Comparison of ENCODE assay signal across 21 cellular contexts in the genomic region with DNA sequence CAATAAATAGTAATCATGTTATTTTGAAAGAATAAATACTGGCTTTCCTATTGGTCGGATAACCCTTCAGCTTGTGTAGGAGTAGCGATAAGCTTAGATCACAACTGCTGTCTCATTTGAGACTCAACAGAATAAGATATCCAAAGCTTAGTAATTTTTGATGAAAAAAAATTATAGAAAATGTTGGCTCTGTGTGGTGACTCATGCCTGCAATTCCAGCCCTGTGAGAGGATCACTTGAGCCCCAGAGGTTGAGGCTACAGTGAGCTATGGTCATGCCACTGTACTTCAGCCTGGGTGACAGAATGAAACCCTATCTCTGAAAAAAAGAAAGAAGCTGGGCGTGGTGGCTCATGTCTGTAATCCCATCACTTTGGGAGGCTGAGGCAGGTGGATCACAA. TPM values are rescaled to one million over a fixed set of nuclear protein-coding genes. Genes with fewer than 3 reads are reported as not detected.
DNase-seq lines count a peak whose midpoint lies in the region; ATAC-seq and TF ChIP-seq lines count a peak whose summit lies in the region.
"Had no signal": no experiment of that assay in that cellular context is flagged by ENCODE, and none has a peak within 500 bp of the region (broad histone marks: within the 10 kb centered on the region; RNA-seq: fewer than 3 reads in every experiment).

No MANE protein-coding gene starts in this region.

- H3K9me2 ChIP-seq in SK-N-SH = no peaks in the 10 kb centered on the region

- H3K9me3 Mint-ChIP-seq in HFFc6 (peaks cover 7% of the 10 kb centered on the region; the same call in 1 of the 2 replicates), T-cell (peaks cover 0 to 3% (median 0%) of the 10 kb centered on the region in 3 donors)

- no peaks in the 10 kb centered on the region; the same call in 1 of the 2 replicates for H3K27me3 Mint-ChIP-seq in HFFc6 (ENCODE audit: insufficient read depth)
- H3K27me3 Mint-ChIP-seq in T-cell = no peaks in the 10 kb centered on the region
- H3K27me3 Mint-ChIP-seq: activated B cell treated with CpG ODN at 0.5 μM for 24 hours; central memory CD8-positive, alpha-beta T cell; progenitor cell of endocrine pancreas had no signal

- H4K20me1 ChIP-seq in SK-N-SH (ENCODE audit: insufficient read depth) = no peaks in the 10 kb centered on the region

- WGBS in SK-N-SH (ENCODE audit: low lambda C conversion rate) = 77% methylated on average over 3 of the region's 3 CpGs

- H3K27ac Mint-ChIP-seq in HFFc6 (no peak overlapping the region), T-cell (peak overlapping the region in 1 of 2 donors; percentile 22)
- H3K27ac Mint-ChIP-seq: activated B cell treated with CpG ODN at 0.5 μM for 24 hours, GM23338, progenitor cell of endocrine pancreas had no signal

- no peak overlapping the region for H2AFZ ChIP-seq in SK-N-SH (ENCODE audit: low read depth)
- H2AFZ ChIP-seq: GM23338 had no signal

- no peaks in the 10 kb centered on the region for H3F3A ChIP-seq in SK-N-SH (replicated peaks; ENCODE audit: insufficient read depth)

- DNase-seq in HFFc6 = peak; percentile 29
- no peak for DNase-seq in SK-N-SH
- peak; percentile 21 for DNase-seq in epithelial cell of esophagus (ENCODE audit: low read depth)
- DNase-seq in myocyte (ENCODE audit: low read depth) = peak; percentile 46
- no peak for DNase-seq in T-cell
- no peak for DNase-seq in NCI-H1105 treated with DMSO at 0.1 percent for 48 hours (lab: John Stamatoyannopoulos, UW)
- DNase-seq in tibial artery = no peak
- no peak for DNase-seq in stimulated activated CD4-positive, alpha-beta T cell treated with anti-CD3 and anti-CD28 coated beads, Interleukin-4, amount 100 ng/mL, for 24 hours
- DNase-seq: activated B cell treated with CpG ODN at 0.5 μM for 24 hours; activated naive CD4-positive, alpha-beta T cell treated with anti-CD3 and anti-CD28 coated beads, Interleukin-2, amount 50 U/mL, for 16 hours; aorta; KG1; kidney; NCI-H187 treated with DMSO at 0.1 percent for 48 hours; NCI-H69; stimulated activated CD8-positive, alpha-beta memory T cell treated with anti-CD3 and anti-CD28 coated beads, Interleukin-4, amount 100 ng/mL, for 48 hours; transverse colon had no signal

- H3K36me3 ChIP-seq in SK-N-SH (replicated peaks in 1 of 2; ENCODE audit: control insufficient read depth in 1 of 2, insufficient read depth in 2 of 2, low read length in 1 of 2) (no peaks in the 10 kb centered on the region), tibial artery (no peaks in the 10 kb centered on the region)
- H3K36me3 ChIP-seq: transverse colon had no signal

- intact Hi-C loops in tibial artery (cut with DNase I; ENCODE audit: low total_unique reads) = no loop called here

- no peak overlapping the region for H3K9ac ChIP-seq in SK-N-SH

- no peak overlapping the region for H3K4me3 ChIP-seq in SK-N-SH (ENCODE audit: low read depth in 2 of 2, low read length in 1 of 2)
- no peak overlapping the region for H3K4me3 ChIP-seq in epithelial cell of esophagus (ENCODE audit: low read length)
- no peak overlapping the region for H3K4me3 ChIP-seq in tibial artery
- H3K4me3 ChIP-seq: GM23338, transverse colon had no signal

- H3K36me3 Mint-ChIP-seq in HFFc6 (ENCODE audit: low read depth) (no peaks in the 10 kb centered on the region), T-cell (peaks cover 19% of the 10 kb centered on the region)

- peaks cover 0 to 4% of the 10 kb centered on the region in 2 experiments; a peak in 1 of 4 replicates for H3K4me1 ChIP-seq in SK-N-SH (ENCODE audit: control insufficient read depth in 1 of 2, insufficient read depth in 2 of 2, low read depth in 1 of 2, low read length in 1 of 2)
- H3K4me1 ChIP-seq in tibial artery = peaks cover 0 to 7% (median 3%) of the 10 kb centered on the region in 4 donors

- no peak overlapping the region for H3K4me2 ChIP-seq in SK-N-SH
- H3K4me2 ChIP-seq: GM23338 had no signal

- H3K27ac ChIP-seq in SK-N-SH (ENCODE audit: low read depth in 2 of 2, low read length in 1 of 2) (no peak overlapping the region), tibial artery (no peak overlapping the region)
- H3K27ac ChIP-seq: epithelial cell of prostate, transverse colon had no signal

- H3K4me3 Mint-ChIP-seq in HFFc6 (no peak overlapping the region), T-cell (no peak overlapping the region)
- H3K4me3 Mint-ChIP-seq: activated B cell treated with CpG ODN at 0.5 μM for 24 hours; central memory CD8-positive, alpha-beta T cell; GM23338 had no signal

- H3K27me3 ChIP-seq in SK-N-SH (ENCODE audit: insufficient read depth) = no peaks in the 10 kb centered on the region
- no peaks in the 10 kb centered on the region for H3K27me3 ChIP-seq in tibial artery
- H3K27me3 ChIP-seq: transverse colon had no signal

- no peak for ATAC-seq in T-cell (replicated peaks in 1 of 4)
- ATAC-seq: GM23338 had no signal

- H3K4me1 Mint-ChIP-seq in HFFc6 (ENCODE audit: low read depth) (peaks cover 13% of the 10 kb centered on the region), T-cell (peaks cover 53 to 73% (median 55%) of the 10 kb centered on the region in 3 donors)
- H3K4me1 Mint-ChIP-seq: GM23338 had no signal

- TF ChIP-seq CTCF in HFFc6 (IDR thresholded peaks at IDR 0.05) = no peak
- TF ChIP-seq CTCF in SK-N-SH (IDR thresholded peaks at IDR 0.05) = no peak
- TF ChIP-seq CTCF in epithelial cell of esophagus (IDR thresholded peaks at IDR 0.05; ENCODE audit: insufficient read depth, low read depth, low read length, missing control alignments) = no peak
- no peak for TF ChIP-seq CTCF in tibial artery (IDR thresholded peaks at IDR 0.05)

- H3K79me2 ChIP-seq in SK-N-SH (ENCODE audit: insufficient read depth) = no peaks in the 10 kb centered on the region

- POLR2A ChIA-PET in SK-N-SH (lab: Yijun Ruan, JAX) = no interaction called here
- POLR2A ChIA-PET in T-cell (lab: Charles Lee) = no interaction called here

- CTCF ChIA-PET in SK-N-SH (lab: Yijun Ruan, JAX) = interaction anchor here (0.9 to 2.5 kb wide), 4 partner anchors 34 to 198 kb away, joined by 3 to 12 read pairs (median 4); partner anchors contain the start of gene STIM1
- CTCF ChIA-PET in T-cell (lab: Charles Lee) = interaction anchor here in 1 of 2 donors (1.2 to 1.6 kb wide), 2 partner anchors 26 to 190 kb away, joined by 4 read pairs; no protein-coding TSS in a partner anchor

- no peaks in the 10 kb centered on the region for H3K9me3 ChIP-seq in SK-N-SH
- no peaks in the 10 kb centered on the region for H3K9me3 ChIP-seq in tibial artery
- H3K9me3 ChIP-seq: transverse colon had no signal

- TF ChIP-seq EP300 in SK-N-SH (IDR thresholded peaks at IDR 0.05; ENCODE audit: borderline replicate concordance in 1 of 2, low read depth in 1 of 2, low read length in 1 of 2) = no peak

- no peak for TF ChIP-seq RAD21 in SK-N-SH (IDR thresholded peaks at IDR 0.05; ENCODE audit: low read length)

TF ChIP-seq in SK-N-SH, 30 proteins besides CTCF, POLR2A, EP300 and RAD21:
- no peak for TF ChIP-seq EZH2phosphoT487 (IDR thresholded peaks at IDR 0.05; ENCODE audit: borderline replicate concordance, low read depth)
- peak; percentile 64 for TF ChIP-seq FOSL2 (IDR thresholded peaks at IDR 0.05; ENCODE audit: borderline replicate concordance, low read depth)
- TF ChIP-seq RFX5 (IDR thresholded peaks at IDR 0.05; ENCODE audit: low read length) = no peak
- TF ChIP-seq, protein P1, sequence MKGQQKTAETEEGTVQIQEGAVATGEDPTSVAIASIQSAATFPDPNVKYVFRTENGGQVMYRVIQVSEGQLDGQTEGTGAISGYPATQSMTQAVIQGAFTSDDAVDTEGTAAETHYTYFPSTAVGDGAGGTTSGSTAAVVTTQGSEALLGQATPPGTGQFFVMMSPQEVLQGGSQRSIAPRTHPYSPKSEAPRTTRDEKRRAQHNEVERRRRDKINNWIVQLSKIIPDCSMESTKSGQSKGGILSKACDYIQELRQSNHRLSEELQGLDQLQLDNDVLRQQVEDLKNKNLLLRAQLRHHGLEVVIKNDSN (IDR thresholded peaks at IDR 0.05; ENCODE audit: borderline replicate concordance, low read depth) = no peak
- no peak for TF ChIP-seq SIN3A (IDR thresholded peaks at IDR 0.05; ENCODE audit: borderline replicate concordance, low read depth, low read length)
TF ChIP-seq in SK-N-SH: peak in this region for 1.

RNA-seq across cellular contexts. Expression of gene RRM1, which starts 55.6 kb away (rescaled TPM):
- 100 to 1,000 TPM in 5 of 6 experiments, 10 to 100 TPM in 1; 68.1 to 145 (median 126) TPM for total RNA-seq in HFFc6 (2021; fragmentation: NEBNext Ultra II Directional; extraction: Animal tissue kit (Norgen Biotek cat#: 25700))
- 28.2 and 31.6 TPM in 2 replicates for polyA plus RNA-seq in SK-N-SH (2012; rRNA removed)
- polyA plus RNA-seq in SK-N-SH (2012; cell fraction: cytosol; rRNA removed) = 38.5 and 38.8 TPM in 2 replicates
- polyA plus RNA-seq in SK-N-SH (2012; cell fraction: nucleus; rRNA removed) = 16.0 and 32.7 TPM in 2 replicates
- total RNA-seq in myocyte (40.8 and 41.5 TPM in 2 replicates), T-cell (10 to 100 TPM; 27.4 to 50.8 (median 36.1) TPM)
- 19.0 TPM for polyA plus RNA-seq in myocyte (2012)

Comparison
In these comparisons a context has a peak if more than half of its experiments do, and no peak if none do; other contexts are left out.
1. DNase-seq: peak in HFFc6 (single experiment), epithelial cell of esophagus (single experiment) and myocyte (single experiment); none in SK-N-SH (single experiment), T-cell (0 of 34), NCI-H1105 treated with DMSO at 0.1 percent for 48 hours (single experiment), tibial artery (0 of 2) and stimulated activated CD4-positive, alpha-beta T cell treated with anti-CD3 and anti-CD28 coated beads, Interleukin-4, amount 100 ng/mL, for 24 hours (single experiment).